In genomic region chr7:33418251-33418701, GRCh38 we compare ENCODE assay signal across 19 cellular contexts.
A peak's percentile ranks its signal among the peaks of the same experiment; 100 is the strongest.
DNase-seq lines count a peak whose midpoint lies in the region; ATAC-seq and TF ChIP-seq lines count a peak whose summit lies in the region.
"Had no signal": no experiment of that assay in that cellular context is flagged by ENCODE, and none has a peak within 500 bp of the region (broad histone marks: within the 10 kb centered on the region; RNA-seq: fewer than 3 reads in every experiment).

No MANE protein-coding gene starts in this region.

- H3K9me3 ChIP-seq in endodermal cell (ENCODE audit: control insufficient read depth, low read length) (no peaks in the 10 kb centered on the region), body of pancreas (no peaks in the 10 kb centered on the region)
- H3K9me3 ChIP-seq: mucosa of descending colon, psoas muscle, vagina had no signal

- H3K36me3 Mint-ChIP-seq in endodermal cell (ENCODE audit: low read depth): no peaks in the 10 kb centered on the region
- H3K36me3 Mint-ChIP-seq: stimulated activated effector memory CD8-positive, alpha-beta T cell treated with anti-CD3 and anti-CD28 coated beads, Interleukin-12 subunit alpha, Interleukin-12 subunit beta, amount 100 ng/mL, for 72 hours had no signal

- intact Hi-C loops in body of pancreas (cut with DNase I): no loop called here

- DNase-seq in EL: peak; percentile 47
- DNase-seq in M059J (ENCODE audit: low read depth): peak; percentile 80
- DNase-seq in endodermal cell: peak; percentile 90
- DNase-seq in myocyte (ENCODE audit: low read depth): peak; percentile 95
- no peak for DNase-seq in KBM-7
- no peak for DNase-seq in NCI-H1105 treated with DMSO at 0.1 percent for 48 hours (lab: John Stamatoyannopoulos, UW)
- DNase-seq in body of pancreas: no peak
- DNase-seq: activated naive CD4-positive, alpha-beta T cell; Kasumi-1; mucosa of descending colon; NCI-H187 treated with DMSO at 0.1 percent for 48 hours; psoas muscle; SHP77 treated with DMSO at 0.1 percent for 48 hours; stimulated activated CD4-positive, alpha-beta T cell treated with anti-CD3 and anti-CD28 coated beads, Interleukin-4, amount 100 ng/mL, for 1 hour had no signal

- no peaks in the 10 kb centered on the region for H3K9me3 Mint-ChIP-seq in endodermal cell
- H3K9me3 Mint-ChIP-seq: central memory CD8-positive, alpha-beta T cell; stimulated activated effector memory CD8-positive, alpha-beta T cell treated with anti-CD3 and anti-CD28 coated beads, Interleukin-12 subunit alpha, Interleukin-12 subunit beta, amount 100 ng/mL, for 72 hours had no signal

- no peak overlapping the region for H3K27ac Mint-ChIP-seq in endodermal cell
- H3K27ac Mint-ChIP-seq: stimulated activated effector memory CD8-positive, alpha-beta T cell treated with anti-CD3 and anti-CD28 coated beads, Interleukin-12 subunit alpha, Interleukin-12 subunit beta, amount 100 ng/mL, for 72 hours had no signal

- 58 to 62% methylated on average over 5 to 6 of the region's 6 CpGs for WGBS in endodermal cell (ENCODE audit: insufficient coverage in 1 of 2, insufficient read length in 1 of 2), 2 experiments
- WGBS in body of pancreas, 2 donors: 63 to 74% methylated on average over 6 of the region's 6 CpGs

- no peaks in the 10 kb centered on the region for H3K27me3 ChIP-seq in endodermal cell (ENCODE audit: control insufficient read depth, insufficient read depth, low read length, poor library complexity, severe bottlenecking)
- H3K27me3 ChIP-seq in body of pancreas: no peaks in the 10 kb centered on the region
- H3K27me3 ChIP-seq: vagina had no signal

- in situ Hi-C loops in KBM-7 (cut with MboI; ENCODE audit: low pct_unique_long_range_greater_than_20kb, low sequenced_read_pairs): no loop called here

- H3K27ac ChIP-seq in endodermal cell (ENCODE audit: low read depth, low read length): no peak overlapping the region
- no peak overlapping the region for H3K27ac ChIP-seq in body of pancreas
- H3K27ac ChIP-seq: epithelial cell of prostate, psoas muscle, vagina had no signal

- H3K4me1 ChIP-seq in endodermal cell (ENCODE audit: control insufficient read depth, insufficient read depth, low read length): no peaks in the 10 kb centered on the region
- H3K4me1 ChIP-seq in body of pancreas: no peaks in the 10 kb centered on the region
- H3K4me1 ChIP-seq: psoas muscle, vagina had no signal

- H3K9ac ChIP-seq in endodermal cell (ENCODE audit: extremely low read depth, low read length, poor library complexity, severe bottlenecking): no peak overlapping the region

- H3K4me3 ChIP-seq in endodermal cell (ENCODE audit: low read length): no peak overlapping the region
- H3K4me3 ChIP-seq in body of pancreas: no peak overlapping the region
- H3K4me3 ChIP-seq: mucosa of descending colon, psoas muscle, vagina had no signal

- no peak overlapping the region for H3K4me3 Mint-ChIP-seq in endodermal cell
- H3K4me3 Mint-ChIP-seq: central memory CD8-positive, alpha-beta T cell; stimulated activated effector memory CD8-positive, alpha-beta T cell treated with anti-CD3 and anti-CD28 coated beads, Interleukin-12 subunit alpha, Interleukin-12 subunit beta, amount 100 ng/mL, for 72 hours had no signal

- H3K36me3 ChIP-seq in endodermal cell (ENCODE audit: control insufficient read depth, insufficient read depth, low read length) (no peaks in the 10 kb centered on the region), body of pancreas (replicated peaks in 1 of 2; ENCODE audit: insufficient read depth in 1 of 2, low read depth in 2 of 2) (no peaks in the 10 kb centered on the region)
- H3K36me3 ChIP-seq: vagina had no signal

- peaks cover 14% of the 10 kb centered on the region for H3K4me1 Mint-ChIP-seq in endodermal cell
- H3K4me1 Mint-ChIP-seq: central memory CD8-positive, alpha-beta T cell; stimulated activated effector memory CD8-positive, alpha-beta T cell treated with anti-CD3 and anti-CD28 coated beads, Interleukin-12 subunit alpha, Interleukin-12 subunit beta, amount 100 ng/mL, for 72 hours had no signal

- ATAC-seq in HG03095 (IDR thresholded peaks at IDR 0.05; ENCODE audit: unreplicated experiment) (no peak), body of pancreas (no peak)
- ATAC-seq: mucosa of descending colon; psoas muscle; stimulated activated effector memory CD8-positive, alpha-beta T cell treated with anti-CD3 and anti-CD28 coated beads, Interleukin-12 subunit alpha, Interleukin-12 subunit beta, amount 100 ng/mL, for 72 hours had no signal

- no peak for TF ChIP-seq POLR2A in body of pancreas (IDR thresholded peaks at IDR 0.05)

- no peaks in the 10 kb centered on the region for H3K27me3 Mint-ChIP-seq in endodermal cell (ENCODE audit: insufficient read depth)
- H3K27me3 Mint-ChIP-seq: central memory CD8-positive, alpha-beta T cell had no signal

- TF ChIP-seq CTCF in endodermal cell (conservative IDR thresholded peaks at IDR 0.05) (no peak), body of pancreas (IDR thresholded peaks at IDR 0.05) (no peak)

Comparison
In these comparisons a context has a peak if more than half of its experiments do, and no peak if none do; other contexts are left out.
1. DNase-seq: peak in EL (single experiment), M059J (single experiment), endodermal cell (single experiment) and myocyte (single experiment); none in KBM-7 (single experiment), NCI-H1105 treated with DMSO at 0.1 percent for 48 hours (single experiment) and body of pancreas (0 of 4).